In genomic region chr14:55139696-55140509, GRCh38 we compare ENCODE assay signal across 17 cellular contexts. TPM values are rescaled to one million over a fixed set of nuclear protein-coding genes. Genes with fewer than 3 reads are reported as not detected.
DNase-seq lines count a peak whose midpoint lies in the region; ATAC-seq, FAIRE-seq and TF ChIP-seq lines count a peak whose summit lies in the region.
"Had no signal": no experiment of that assay in that cellular context is flagged by ENCODE, and none has a peak within 500 bp of the region (broad histone marks: within the 10 kb centered on the region; RNA-seq: fewer than 3 reads in every experiment).

No MANE protein-coding gene starts in this region.

- TF ChIP-seq RAD21 in SK-N-SH (IDR thresholded peaks at IDR 0.05; ENCODE audit: low read length): no peak

- no peaks in the 10 kb centered on the region for H3K4me1 Mint-ChIP-seq in activated CD4-positive, alpha-beta T cell treated with anti-CD3 and anti-CD28 coated beads for 36 hours

- H3K4me3 Mint-ChIP-seq in activated CD4-positive, alpha-beta T cell treated with anti-CD3 and anti-CD28 coated beads for 36 hours: no peak overlapping the region
- H3K4me3 Mint-ChIP-seq: CD8-positive, alpha-beta memory T cell had no signal

- H3K4me1 ChIP-seq in SK-N-SH (ENCODE audit: control insufficient read depth in 1 of 2, insufficient read depth in 2 of 2, low read depth in 1 of 2, low read length in 1 of 2): peaks cover 7 to 10% of the 10 kb centered on the region in 2 experiments; a peak in 3 of 4 replicates
- H3K4me1 ChIP-seq in neutrophil (ENCODE audit: control insufficient read depth in 1 of 2, insufficient read depth in 1 of 2, low read depth in 1 of 2, low read length in 1 of 2): peaks cover 48% of the 10 kb centered on the region in 2 experiments
- H3K4me1 ChIP-seq: BLaER1, HAP-1 had no signal

- H4K20me1 ChIP-seq in SK-N-SH (ENCODE audit: insufficient read depth): peaks cover 5% of the 10 kb centered on the region; the same call in 1 of the 2 replicates
- H4K20me1 ChIP-seq: BLaER1 had no signal

- in situ Hi-C loops in SK-MEL-5 (cut with HindIII; ENCODE audit: low pct_unique_long_range_greater_than_20kb, low sequenced_read_pairs): no loop called here

- no peaks in the 10 kb centered on the region for H3K27me3 ChIP-seq in SK-N-SH (ENCODE audit: insufficient read depth)
- no peaks in the 10 kb centered on the region for H3K27me3 ChIP-seq in neutrophil
- H3K27me3 ChIP-seq: BLaER1 had no signal

- 69% methylated on average over 4 of the region's 4 CpGs for WGBS in SK-N-SH (ENCODE audit: low lambda C conversion rate)

- no peak for TF ChIP-seq CTCF in SK-N-SH (IDR thresholded peaks at IDR 0.05)
- no peak for TF ChIP-seq CTCF in neutrophil (IDR thresholded peaks at IDR 0.05)

- H3K9me3 Mint-ChIP-seq in activated CD4-positive, alpha-beta T cell treated with anti-CD3 and anti-CD28 coated beads for 36 hours (ENCODE audit: low read depth): no peaks in the 10 kb centered on the region
- H3K9me3 Mint-ChIP-seq: CD8-positive, alpha-beta memory T cell had no signal

- H3F3A ChIP-seq in SK-N-SH (replicated peaks; ENCODE audit: insufficient read depth): peaks cover 6% of the 10 kb centered on the region

- H3K4me3 ChIP-seq in SK-N-SH (ENCODE audit: low read depth in 2 of 2, low read length in 1 of 2) (no peak overlapping the region), neutrophil (ENCODE audit: low read depth in 1 of 2, low read length in 1 of 2) (no peak overlapping the region)
- H3K4me3 ChIP-seq: BLaER1, HAP-1 had no signal

- H3K27ac ChIP-seq in SK-N-SH (ENCODE audit: low read depth in 2 of 2, low read length in 1 of 2) (no peak overlapping the region), neutrophil (peak overlapping the region; percentile 82)
- H3K27ac ChIP-seq: 22Rv1, BLaER1 had no signal

- H3K27ac Mint-ChIP-seq in activated CD4-positive, alpha-beta T cell treated with anti-CD3 and anti-CD28 coated beads for 36 hours: no peak overlapping the region

- peaks cover 37% of the 10 kb centered on the region for H3K79me2 ChIP-seq in SK-N-SH (ENCODE audit: insufficient read depth)

- POLR2A ChIA-PET in SK-N-SH (lab: Yijun Ruan, JAX): no interaction called here
- POLR2A ChIA-PET in activated CD4-positive, alpha-beta T cell treated with anti-CD3 and anti-CD28 coated beads for 36 hours (lab: Charles Lee): no interaction called here

- FAIRE-seq in urothelium cell line (lab: Jason Lieb, UNC): peak; percentile 9
- FAIRE-seq: GM19239, H1, HepG2 had no signal

- peaks cover 6% of the 10 kb centered on the region for H3K36me3 Mint-ChIP-seq in activated CD4-positive, alpha-beta T cell treated with anti-CD3 and anti-CD28 coated beads for 36 hours (ENCODE audit: low read depth)

- H3K9me3 ChIP-seq in SK-N-SH: no peaks in the 10 kb centered on the region
- no peaks in the 10 kb centered on the region for H3K9me3 ChIP-seq in neutrophil
- H3K9me3 ChIP-seq: BLaER1, HAP-1 had no signal

- CTCF ChIA-PET in SK-N-SH (lab: Yijun Ruan, JAX): interaction anchor here (2.7 to 2.8 kb wide), 2 partner anchors 20 to 89 kb away, joined by 8 to 21 read pairs; partner anchors contain the start of gene MAPK1IP1L
- CTCF ChIA-PET in activated CD4-positive, alpha-beta T cell treated with anti-CD3 and anti-CD28 coated beads for 36 hours (lab: Charles Lee): no interaction called here

- H2AFZ ChIP-seq in SK-N-SH (ENCODE audit: low read depth): no peak overlapping the region

- intact Hi-C loops in activated CD4-positive, alpha-beta T cell treated with anti-CD3 and anti-CD28 coated beads for 36 hours (cut with DNase I, micrococcal nuclease): no loop called here

- no peak overlapping the region for H3K9ac ChIP-seq in SK-N-SH
- H3K9ac ChIP-seq: BLaER1 had no signal

- no peak for TF ChIP-seq EP300 in SK-N-SH (IDR thresholded peaks at IDR 0.05; ENCODE audit: borderline replicate concordance in 1 of 2, low read depth in 1 of 2, low read length in 1 of 2)

- DNase-seq in SK-N-SH (peak; percentile 49), SK-MEL-5 (ENCODE audit: low read depth, low spot score) (peak; percentile 50), urothelium cell line (ENCODE audit: low spot score) (no peak), NCI-H446 treated with DMSO at 0.1 percent for 48 hours (lab: John Stamatoyannopoulos, UW) (no peak)
- no peak for DNase-seq in activated CD4-positive, alpha-beta T cell treated with anti-CD3 and anti-CD28 coated beads for 36 hours
- DNase-seq: AML-193; CD8-positive, alpha-beta memory T cell; DMS53; GF-D8 had no signal

- H3K9me2 ChIP-seq in SK-N-SH: no peaks in the 10 kb centered on the region

- peaks cover 51 to 64% of the 10 kb centered on the region in 2 experiments for H3K36me3 ChIP-seq in SK-N-SH (replicated peaks in 1 of 2; ENCODE audit: control insufficient read depth in 1 of 2, insufficient read depth in 2 of 2, low read length in 1 of 2)
- H3K36me3 ChIP-seq in neutrophil: peaks cover 49% of the 10 kb centered on the region

- H3K27me3 Mint-ChIP-seq in activated CD4-positive, alpha-beta T cell treated with anti-CD3 and anti-CD28 coated beads for 36 hours: no peaks in the 10 kb centered on the region
- H3K27me3 Mint-ChIP-seq: CD8-positive, alpha-beta memory T cell had no signal

- ATAC-seq in SK-N-SH treated with all-trans-retinoic acid at 6 μM for 48 hours: no peak
- ATAC-seq in activated CD4-positive, alpha-beta T cell treated with anti-CD3 and anti-CD28 coated beads for 36 hours: no peak
- ATAC-seq: HepG2 had no signal

- H3K4me2 ChIP-seq in SK-N-SH: no peak overlapping the region
- H3K4me2 ChIP-seq: BLaER1 had no signal

TF ChIP-seq in SK-N-SH, 30 proteins besides CTCF, POLR2A, EP300 and RAD21:
- TF ChIP-seq JUND (IDR thresholded peaks at IDR 0.05): no peak
- TF ChIP-seq GABPA (IDR thresholded peaks at IDR 0.05; ENCODE audit: low read depth): no peak

TF ChIP-seq in SK-N-SH treated with all-trans-retinoic acid at 6 μM for 48 hours, 23 proteins besides CTCF, POLR2A, EP300 and RAD21 (continues in another document):
- TF ChIP-seq PATZ1 (CRISPR knock-in tag; IDR thresholded peaks at IDR 0.05; ENCODE audit: borderline replicate concordance) (no peak), CSDC2 (CRISPR knock-in tag; IDR thresholded peaks at IDR 0.05) (no peak), CREB5 (CRISPR knock-in tag; IDR thresholded peaks at IDR 0.05; ENCODE audit: low read depth) (no peak), PPARA (CRISPR knock-in tag; IDR thresholded peaks at IDR 0.05; ENCODE audit: borderline replicate concordance) (no peak), POU6F1 (CRISPR knock-in tag; IDR thresholded peaks at IDR 0.05; ENCODE audit: borderline replicate concordance, low read depth) (no peak), ZFP3 (CRISPR knock-in tag; IDR thresholded peaks at IDR 0.05) (no peak)

RNA-seq across cellular contexts. Expression of gene LGALS3, which starts 10.9 kb away (rescaled TPM):
- polyA plus RNA-seq in SK-N-SH (2012; rRNA removed): 59.5 and 59.8 TPM in 2 replicates
- polyA plus RNA-seq in SK-N-SH (2012; cell fraction: cytosol; rRNA removed): 50.7 and 56.5 TPM in 2 replicates
- 51.5 and 55.5 TPM in 2 replicates for polyA plus RNA-seq in SK-N-SH (2012; cell fraction: nucleus; rRNA removed)
- total RNA-seq in SK-MEL-5 (2014; rRNA removed; shearing (Covaris generic)): 2,048 and 2,147 TPM in 2 replicates
- polyA plus RNA-seq in SK-MEL-5 (2015; cell fraction: cytosol; rRNA removed): 1,731 and 2,172 TPM in 2 replicates
- polyA plus RNA-seq in SK-MEL-5 (2015; cell fraction: nucleus; rRNA removed): 829 and 918 TPM in 2 replicates
- 1 to 10 TPM; 6.5 to 7.8 TPM for total RNA-seq in activated CD4-positive, alpha-beta T cell treated with anti-CD3 and anti-CD28 coated beads for 36 hours

RNA-seq across cellular contexts. Expression of gene DLGAP5, which starts 51.5 kb away (rescaled TPM):
- 6.2 and 6.4 TPM in 2 replicates for polyA plus RNA-seq in SK-N-SH (2012; rRNA removed)
- polyA plus RNA-seq in SK-N-SH (2012; cell fraction: cytosol; rRNA removed): 8.8 and 11.0 TPM in 2 replicates
- polyA plus RNA-seq in SK-N-SH (2012; cell fraction: nucleus; rRNA removed): 2.9 and 7.2 TPM in 2 replicates
- 29.2 and 31.1 TPM in 2 replicates for total RNA-seq in SK-MEL-5 (2014; rRNA removed; shearing (Covaris generic))
- polyA plus RNA-seq in SK-MEL-5 (2015; cell fraction: cytosol; rRNA removed): 13.9 and 20.6 TPM in 2 replicates
- polyA plus RNA-seq in SK-MEL-5 (2015; cell fraction: nucleus; rRNA removed): 53.9 and 62.5 TPM in 2 replicates
- total RNA-seq in activated CD4-positive, alpha-beta T cell treated with anti-CD3 and anti-CD28 coated beads for 36 hours: 100 to 1,000 TPM in 1 of 2 experiments, 10 to 100 TPM in 1; 97.4 to 100 TPM

Comparison
In these comparisons a context has a peak if more than half of its experiments do, and no peak if none do; other contexts are left out.
1. DNase-seq: peak in SK-N-SH (single experiment) and SK-MEL-5 (single experiment); none in urothelium cell line (single experiment), activated CD4-positive, alpha-beta T cell treated with anti-CD3 and anti-CD28 coated beads for 36 hours (single experiment) and NCI-H446 treated with DMSO at 0.1 percent for 48 hours (single experiment).
2. RNA of gene LGALS3, which starts 10.9 kb away (total RNA-seq): 2,048 to 2,147 TPM in SK-MEL-5; 6.5 to 7.8 TPM in activated CD4-positive, alpha-beta T cell treated with anti-CD3 and anti-CD28 coated beads for 36 hours; every median in the first group is over 100 times any median in the second.